In the genomic region with DNA sequence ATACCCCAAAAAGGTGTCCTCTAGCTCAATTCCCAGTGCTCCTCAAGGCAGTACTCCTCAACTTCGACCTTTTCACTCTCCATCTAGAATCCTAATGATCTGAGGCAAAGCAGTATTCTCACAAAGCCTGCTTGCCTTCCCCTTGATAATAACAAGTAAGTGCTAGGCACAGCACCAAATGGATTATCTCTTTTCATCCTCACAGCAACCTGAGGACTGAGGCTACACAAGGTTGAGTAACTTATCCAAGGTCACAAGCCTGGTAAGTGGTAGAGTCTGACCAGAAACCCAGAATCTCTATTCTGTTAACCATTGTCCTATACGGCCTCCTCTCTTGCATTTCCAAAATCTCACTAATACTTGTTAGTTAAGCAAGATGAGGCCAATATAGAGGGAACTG, we compare ENCODE assay signal across 16 cellular contexts. TPM values are rescaled to one million over a fixed set of nuclear protein-coding genes. Genes with fewer than 3 reads are reported as not detected.
DNase-seq lines count a peak whose midpoint lies in the region; ATAC-seq and TF ChIP-seq lines count a peak whose summit lies in the region.
"Had no signal": no experiment of that assay in that cellular context is flagged by ENCODE, and none has a peak within 500 bp of the region (broad histone marks: within the 10 kb centered on the region; RNA-seq: fewer than 3 reads in every experiment).

No MANE protein-coding gene starts in this region.

- H3K4me3 ChIP-seq in HEK293 (ENCODE audit: low read depth, low read length) (no peak overlapping the region), thoracic aorta (no peak overlapping the region)
- H3K4me3 ChIP-seq: colonic mucosa had no signal

- no peak overlapping the region for H3K27ac Mint-ChIP-seq in activated naive CD8-positive, alpha-beta T cell treated with anti-CD3 and anti-CD28 coated beads, Interleukin-2, amount 50 U/mL, for 24 hours
- H3K27ac Mint-ChIP-seq: activated CD4-positive, alpha-beta memory T cell treated with anti-CD3 and anti-CD28 coated beads for 36 hours; activated naive CD4-positive, alpha-beta T cell treated with anti-CD3 and anti-CD28 coated beads, Interleukin-2, amount 10 ng/mL, durations not matched to agents 7 days and 5 days had no signal

- TF ChIP-seq POLR2A in GM18505 (IDR thresholded peaks at IDR 0.05; ENCODE audit: borderline replicate concordance, extremely low read depth, insufficient read depth, insufficient read length): no peak

- CTCF ChIA-PET in HEK293 (lab: Yijun Ruan, JAX): interaction anchor here (1.0 to 1.4 kb wide), 3 partner anchors 15 to 86 kb away, joined by 3 to 6 read pairs (median 3); no protein-coding TSS in a partner anchor

- H3K36me3 ChIP-seq in HEK293 (ENCODE audit: control insufficient read depth in 2 of 2, insufficient read depth in 1 of 2, low read length in 2 of 2) (no peaks in the 10 kb centered on the region), thoracic aorta (no peaks in the 10 kb centered on the region)
- H3K36me3 ChIP-seq: colonic mucosa had no signal

- peaks cover 6% of the 10 kb centered on the region for H3K36me3 Mint-ChIP-seq in activated naive CD8-positive, alpha-beta T cell treated with anti-CD3 and anti-CD28 coated beads, Interleukin-2, amount 50 U/mL, for 24 hours (ENCODE audit: low read depth)
- H3K36me3 Mint-ChIP-seq: activated CD4-positive, alpha-beta memory T cell treated with anti-CD3 and anti-CD28 coated beads for 36 hours; activated naive CD4-positive, alpha-beta T cell treated with anti-CD3 and anti-CD28 coated beads, Interleukin-2, amount 10 ng/mL, durations not matched to agents 7 days and 5 days had no signal

- H3K9me3 ChIP-seq in HEK293 (ENCODE audit: control insufficient read depth, insufficient read depth, low read depth, low read length) (no peaks in the 10 kb centered on the region), thoracic aorta (no peaks in the 10 kb centered on the region)
- H3K9me3 ChIP-seq: colonic mucosa had no signal

- ATAC-seq in left ventricle myocardium superior: peak; percentile 47
- no peak for ATAC-seq in thoracic aorta (ENCODE audit: insufficient number of reproducible peaks, low FRiP score, low read depth)
- no peak for ATAC-seq in activated naive CD8-positive, alpha-beta T cell treated with anti-CD3 and anti-CD28 coated beads, Interleukin-2, amount 50 U/mL, for 24 hours
- no peak for ATAC-seq in GM18505 (IDR thresholded peaks at IDR 0.05; ENCODE audit: unreplicated experiment)
- ATAC-seq: HCT116 had no signal

- POLR2A ChIA-PET in HEK293 (lab: Yijun Ruan, JAX): no interaction called here

- H3K4me3 Mint-ChIP-seq in activated naive CD8-positive, alpha-beta T cell treated with anti-CD3 and anti-CD28 coated beads, Interleukin-2, amount 50 U/mL, for 24 hours: no peak overlapping the region
- H3K4me3 Mint-ChIP-seq: activated CD4-positive, alpha-beta memory T cell treated with anti-CD3 and anti-CD28 coated beads for 36 hours; activated naive CD4-positive, alpha-beta T cell treated with anti-CD3 and anti-CD28 coated beads, Interleukin-2, amount 10 ng/mL, durations not matched to agents 7 days and 5 days; neural crest cell had no signal

- peaks cover 3% of the 10 kb centered on the region; the same call in 1 of the 2 replicates for H3K4me1 ChIP-seq in HEK293 (ENCODE audit: control insufficient read depth, insufficient read depth, low read length)
- H3K4me1 ChIP-seq in thoracic aorta (ENCODE audit: control insufficient read depth in 1 of 2, low read depth in 2 of 2): peaks cover 13 to 54% of the 10 kb centered on the region in 2 donors
- H3K4me1 ChIP-seq: colonic mucosa had no signal

- H3K27me3 Mint-ChIP-seq in activated naive CD8-positive, alpha-beta T cell treated with anti-CD3 and anti-CD28 coated beads, Interleukin-2, amount 50 U/mL, for 24 hours: peaks cover 2% of the 10 kb centered on the region
- H3K27me3 Mint-ChIP-seq: activated CD4-positive, alpha-beta memory T cell treated with anti-CD3 and anti-CD28 coated beads for 36 hours had no signal

- H3K4me1 Mint-ChIP-seq in activated naive CD8-positive, alpha-beta T cell treated with anti-CD3 and anti-CD28 coated beads, Interleukin-2, amount 50 U/mL, for 24 hours: peaks cover 14% of the 10 kb centered on the region

- intact Hi-C loops in left ventricle myocardium superior (cut with micrococcal nuclease): no loop called here

- H3K27ac ChIP-seq in HEK293 (ENCODE audit: extremely low read depth, low read depth, low read length): no peak overlapping the region; the same call in 1 of the 2 replicates
- H3K27ac ChIP-seq in thoracic aorta: peak overlapping the region; percentile 10 to 38
- H3K27ac ChIP-seq: colonic mucosa had no signal

- peaks cover 3% of the 10 kb centered on the region for H3K27me3 ChIP-seq in thoracic aorta (replicated peaks; ENCODE audit: insufficient read depth)
- H3K27me3 ChIP-seq: colonic mucosa had no signal

- H3K9me3 Mint-ChIP-seq in activated naive CD8-positive, alpha-beta T cell treated with anti-CD3 and anti-CD28 coated beads, Interleukin-2, amount 50 U/mL, for 24 hours: no peaks in the 10 kb centered on the region
- H3K9me3 Mint-ChIP-seq: activated CD4-positive, alpha-beta memory T cell treated with anti-CD3 and anti-CD28 coated beads for 36 hours; activated naive CD4-positive, alpha-beta T cell treated with anti-CD3 and anti-CD28 coated beads, Interleukin-2, amount 10 ng/mL, durations not matched to agents 7 days and 5 days; neural crest cell had no signal

- TF ChIP-seq CTCF in HEK293 (tag by site-specific recombination; IDR thresholded peaks at IDR 0.05) (no peak), thoracic aorta (IDR thresholded peaks at IDR 0.05) (no peak)

- DNase-seq in OCI-M1 (lab: John Stamatoyannopoulos, UW) (peak; percentile 30), left ventricle myocardium superior (no peak), thoracic aorta (ENCODE audit: low spot score) (no peak), middle frontal gyrus (ENCODE audit: extremely low spot score, low spot score) (no peak)
- no peak for DNase-seq in activated naive CD8-positive, alpha-beta T cell treated with anti-CD3 and anti-CD28 coated beads, Interleukin-2, amount 50 U/mL, for 24 hours
- DNase-seq: activated CD4-positive, alpha-beta memory T cell treated with anti-CD3 and anti-CD28 coated beads for 36 hours; activated naive CD4-positive, alpha-beta T cell treated with anti-CD3 and anti-CD28 coated beads, Interleukin-2, amount 10 ng/mL, durations not matched to agents 7 days and 5 days; colonic mucosa; Karpas-422; kidney glomerular epithelial cell; NCI-H1105; NCI-H774 had no signal

TF ChIP-seq in HEK293, 187 proteins besides CTCF, POLR2A, EP300 and RAD21 (continues in another document):
- TF ChIP-seq SP2 (tag by site-specific recombination; IDR thresholded peaks at IDR 0.05): no peak
- no peak for TF ChIP-seq ZNF404 (tag by site-specific recombination; IDR thresholded peaks at IDR 0.05)
- TF ChIP-seq OSR2 (tag by site-specific recombination; IDR thresholded peaks at IDR 0.05): no peak
- TF ChIP-seq ZNF114 (tag by site-specific recombination; IDR thresholded peaks at IDR 0.05): no peak
- TF ChIP-seq KLF17 (tag by site-specific recombination; IDR thresholded peaks at IDR 0.05): no peak
- TF ChIP-seq ZNF600 (tag by site-specific recombination; IDR thresholded peaks at IDR 0.05): no peak
- TF ChIP-seq ZNF626 (tag by site-specific recombination; IDR thresholded peaks at IDR 0.05): no peak
- TF ChIP-seq, protein P1, sequence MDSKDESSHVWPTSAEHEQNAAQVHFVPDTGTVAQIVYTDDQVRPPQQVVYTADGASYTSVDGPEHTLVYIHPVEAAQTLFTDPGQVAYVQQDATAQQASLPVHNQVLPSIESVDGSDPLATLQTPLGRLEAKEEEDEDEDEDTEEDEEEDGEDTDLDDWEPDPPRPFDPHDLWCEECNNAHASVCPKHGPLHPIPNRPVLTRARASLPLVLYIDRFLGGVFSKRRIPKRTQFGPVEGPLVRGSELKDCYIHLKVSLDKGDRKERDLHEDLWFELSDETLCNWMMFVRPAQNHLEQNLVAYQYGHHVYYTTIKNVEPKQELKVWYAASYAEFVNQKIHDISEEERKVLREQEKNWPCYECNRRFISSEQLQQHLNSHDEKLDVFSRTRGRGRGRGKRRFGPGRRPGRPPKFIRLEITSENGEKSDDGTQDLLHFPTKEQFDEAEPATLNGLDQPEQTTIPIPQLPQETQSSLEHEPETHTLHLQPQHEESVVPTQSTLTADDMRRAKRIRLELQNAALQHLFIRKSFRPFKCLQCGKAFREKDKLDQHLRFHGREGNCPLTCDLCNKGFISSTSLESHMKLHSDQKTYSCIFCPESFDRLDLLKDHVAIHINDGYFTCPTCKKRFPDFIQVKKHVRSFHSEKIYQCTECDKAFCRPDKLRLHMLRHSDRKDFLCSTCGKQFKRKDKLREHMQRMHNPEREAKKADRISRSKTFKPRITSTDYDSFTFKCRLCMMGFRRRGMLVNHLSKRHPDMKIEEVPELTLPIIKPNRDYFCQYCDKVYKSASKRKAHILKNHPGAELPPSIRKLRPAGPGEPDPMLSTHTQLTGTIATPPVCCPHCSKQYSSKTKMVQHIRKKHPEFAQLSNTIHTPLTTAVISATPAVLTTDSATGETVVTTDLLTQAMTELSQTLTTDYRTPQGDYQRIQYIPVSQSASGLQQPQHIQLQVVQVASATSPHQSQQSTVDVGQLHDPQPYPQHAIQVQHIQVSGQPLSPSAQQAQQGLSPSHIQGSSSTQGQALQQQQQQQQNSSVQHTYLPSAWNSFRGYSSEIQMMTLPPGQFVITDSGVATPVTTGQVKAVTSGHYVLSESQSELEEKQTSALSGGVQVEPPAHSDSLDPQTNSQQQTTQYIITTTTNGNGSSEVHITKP (tag by site-specific recombination; IDR thresholded peaks at IDR 0.05): peak; percentile 56
- no peak for TF ChIP-seq ZNF133 (tag by site-specific recombination; IDR thresholded peaks at IDR 0.05)

RNA-seq across cellular contexts. Expression of gene SYDE2, which starts 5.1 kb away (rescaled TPM):
- 23.0 TPM for total RNA-seq in left ventricle myocardium superior
- 10 to 100 TPM; 13.4 to 17.0 TPM for total RNA-seq in thoracic aorta
